34 cellular contexts compared by ENCODE assay signal in genomic region chrY:17050374-17050773, GRCh38.
"Had no signal": no experiment of that assay in that cellular context is flagged by ENCODE, and none has a peak within 500 bp of the region (broad histone marks: within the 10 kb centered on the region; RNA-seq: fewer than 3 reads in every experiment).

No MANE protein-coding gene starts in this region.

- FAIRE-seq: astrocyte, bronchial epithelial cell had no signal

- H3K9me3 ChIP-seq: adrenal gland, ascending aorta, body of pancreas, breast epithelium had no signal

- H3K4me1 ChIP-seq: adrenal gland, ascending aorta, body of pancreas, breast epithelium had no signal

- H3K27ac ChIP-seq: adrenal gland, ascending aorta, body of pancreas, brain microvascular endothelial cell, breast epithelium, cardiac muscle cell had no signal

- DNase-seq: activated effector memory CD4-positive, alpha-beta T cell treated with anti-CD3 and anti-CD28 coated beads, Interleukin-2, amount 50 U/mL, for 16 hours; activated effector memory CD4-positive, alpha-beta T cell treated with Interleukin-2 at 50 U/mL for 16 hours; activated gamma-delta T cell; activated gamma-delta T cell treated with Interleukin-2 at 50 U/mL for 16 hours; activated naive CD4-positive, alpha-beta T cell; activated naive CD4-positive, alpha-beta T cell treated with anti-CD3 and anti-CD28 coated beads for 36 hours; activated naive CD4-positive, alpha-beta T cell treated with anti-CD3 and anti-CD28 coated beads, Interleukin-2, amount 10 ng/mL, durations not matched to agents 7 days and 5 days; activated naive CD4-positive, alpha-beta T cell treated with anti-CD3 and anti-CD28 coated beads, Interleukin-2, amount 50 U/mL, for 16 hours; activated naive CD4-positive, alpha-beta T cell treated with Interleukin-2 at 50 U/mL for 16 hours; activated naive CD8-positive, alpha-beta T cell treated with anti-CD3 and anti-CD28 coated beads for 36 hours; activated naive CD8-positive, alpha-beta T cell treated with anti-CD3 and anti-CD28 coated beads, Interleukin-2, amount 10 ng/mL, durations not matched to agents 7 days and 5 days; activated naive CD8-positive, alpha-beta T cell treated with anti-CD3 and anti-CD28 coated beads, Interleukin-2, amount 50 U/mL, for 24 hours; activated T-cell treated with anti-CD3 and anti-CD28 coated beads, Interleukin-2, amount 50 U/mL, for 1 hour; activated T-cell treated with anti-CD3 and anti-CD28 coated beads, Interleukin-2, amount 50 U/mL, for 24 hours; activated T-cell treated with anti-CD3 and anti-CD28 coated beads, Interleukin-2, amount 50 U/mL, for 4 hours; activated T-cell treated with anti-CD3 and anti-CD28 coated beads, Interleukin-2, amount 50 U/mL, for 48 hours; activated T-cell treated with anti-CD3 and anti-CD28 coated beads, Interleukin-2, amount 50 U/mL, for 72 hours; adrenal gland; amniotic stem cell; amygdala; anterior cingulate cortex; aorta; body of pancreas; brain microvascular endothelial cell; caudate nucleus; central memory CD4-positive, alpha-beta T cell; cerebellar nuclear complex had no signal

- H3K36me3 ChIP-seq: adrenal gland, ascending aorta, brain microvascular endothelial cell, breast epithelium, cardiac muscle cell had no signal

- H3K27me3 ChIP-seq: adrenal gland, ascending aorta, body of pancreas, brain microvascular endothelial cell, breast epithelium, cardiac muscle cell had no signal

- H3K4me3 ChIP-seq: adrenal gland, ascending aorta, body of pancreas, breast epithelium, cardiac muscle cell had no signal

- ATAC-seq: activated naive CD4-positive, alpha-beta T cell treated with anti-CD3 and anti-CD28 coated beads, Interleukin-2, amount 50 U/mL, for 72 hours; activated naive CD8-positive, alpha-beta T cell treated with anti-CD3 and anti-CD28 coated beads, Interleukin-2, amount 50 U/mL, for 24 hours; activated T-cell treated with anti-CD3 and anti-CD28 coated beads, Interleukin-2, amount 50 U/mL, for 4 hours; activated T-cell treated with anti-CD3 and anti-CD28 coated beads, Interleukin-2, amount 50 U/mL, for 72 hours; activated T-helper 17 cell treated with anti-CD3 and anti-CD28 coated beads, Interleukin-2, amount 50 U/mL, for 72 hours; body of pancreas had no signal
